In the genomic region with DNA sequence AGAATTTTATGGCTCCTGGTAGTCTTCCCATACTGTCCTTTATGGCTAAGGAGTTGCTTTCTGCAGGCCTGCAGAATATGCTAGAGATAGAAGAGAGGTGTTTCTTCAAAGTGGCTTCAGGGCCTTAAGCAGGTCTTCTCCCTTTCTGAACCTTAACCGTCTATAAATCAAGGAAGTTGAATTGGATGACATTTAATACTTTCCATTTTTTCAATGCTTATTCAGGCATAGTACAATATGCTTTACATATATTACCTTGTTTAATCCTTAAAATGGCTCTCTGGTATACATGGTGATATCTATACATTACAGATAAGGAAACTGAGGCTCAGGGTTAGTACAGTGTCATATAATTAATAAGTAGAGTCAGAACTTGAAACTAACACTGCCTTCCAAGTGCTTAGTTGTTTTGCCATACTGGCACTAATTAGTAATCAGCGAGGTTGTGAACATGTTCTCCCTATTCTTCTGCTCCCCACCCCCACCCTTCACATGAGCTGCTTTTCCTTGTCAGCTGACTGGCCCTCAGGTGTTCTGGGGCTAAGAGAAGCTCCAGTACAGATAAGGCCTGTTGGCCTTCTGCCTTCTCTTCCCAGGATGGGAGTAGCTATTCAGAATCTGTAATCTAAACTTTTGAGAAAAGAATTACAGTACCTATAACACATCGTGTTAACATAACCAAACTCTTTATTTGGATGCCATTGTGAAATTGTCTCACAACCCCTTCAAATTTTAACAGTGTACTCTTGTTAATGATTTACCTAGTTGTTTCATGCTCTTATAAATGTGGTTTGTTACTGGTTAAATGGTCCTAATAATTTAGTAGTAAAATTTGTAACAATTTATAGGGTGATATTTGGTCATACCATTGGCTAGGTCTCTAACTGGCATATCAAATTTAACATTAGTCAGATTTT, we compare ENCODE assay signal across 1 cellular context.
A peak's percentile ranks its signal among the peaks of the same experiment; 100 is the strongest.
TF ChIP-seq lines count a peak whose summit lies in the region.

No MANE protein-coding gene starts in this region.

TF ChIP-seq in K562, 482 proteins besides CTCF, POLR2A, EP300 and RAD21 (continued from another document):
- TF ChIP-seq JUND (IDR thresholded peaks at IDR 0.05; ENCODE audit: borderline replicate concordance, low read depth, low read length) (no peak), JUND (tag; IDR thresholded peaks at IDR 0.05; ENCODE audit: borderline replicate concordance, low read depth, low read length) (peak; percentile 25; the same call in 1 of the 3 replicates), MBD1 (CRISPR knock-in tag; IDR thresholded peaks at IDR 0.05) (no peak), BMI1 (IDR thresholded peaks at IDR 0.05; ENCODE audit: low read length) (no peak)
